Comparison of ENCODE assay signal across 9 cellular contexts in genomic region chr17:19304209-19304608, GRCh38.
DNase-seq lines count a peak whose midpoint lies in the region; ATAC-seq lines count a peak whose summit lies in the region.
"Had no signal": no experiment of that assay in that cellular context is flagged by ENCODE, and none has a peak within 500 bp of the region (broad histone marks: within the 10 kb centered on the region; RNA-seq: fewer than 3 reads in every experiment).

No MANE protein-coding gene starts in this region.

- H3K4me3 ChIP-seq in BLaER1: no peak overlapping the region

- peaks cover 69% of the 10 kb centered on the region for H3K27me3 Mint-ChIP-seq in dendritic cell treated with granulocyte-macrophage colony-stimulating factor and Interleukin-4, amounts not matched to agents 40 ng/mL and 50 ng/mL, for 4 days

- H3K27me3 ChIP-seq in BLaER1: peaks cover 35% of the 10 kb centered on the region

- H3K4me1 Mint-ChIP-seq in dendritic cell treated with granulocyte-macrophage colony-stimulating factor and Interleukin-4, amounts not matched to agents 40 ng/mL and 50 ng/mL, for 4 days (ENCODE audit: low read depth): peaks cover 65% of the 10 kb centered on the region

- peak overlapping the region; percentile 91 for H3K4me2 ChIP-seq in BLaER1

- H3K4me3 Mint-ChIP-seq in dendritic cell treated with granulocyte-macrophage colony-stimulating factor and Interleukin-4, amounts not matched to agents 40 ng/mL and 50 ng/mL, for 4 days: peak overlapping the region; percentile 30
- H3K4me3 Mint-ChIP-seq: CD4-positive, alpha-beta memory T cell had no signal

- H3K9ac ChIP-seq in BLaER1: no peak overlapping the region

- no peaks in the 10 kb centered on the region for H3K36me3 ChIP-seq in BLaER1

- H3K27ac ChIP-seq in BLaER1: no peak overlapping the region

- peak; percentile 45 for DNase-seq in NAMALWA (ENCODE audit: low spot score)
- peak; percentile 85 for DNase-seq in medulla oblongata (ENCODE audit: extremely low spot score)
- DNase-seq in HUDEP-2 (lab: John Stamatoyannopoulos, UW; ENCODE audit: unreplicated experiment in 76 of 76): no peak
- DNase-seq in globus pallidus (ENCODE audit: low spot score): no peak
- DNase-seq: CD4-positive, alpha-beta memory T cell had no signal

- peaks cover 80% of the 10 kb centered on the region for H3K4me1 ChIP-seq in BLaER1

- intact Hi-C loops in dendritic cell treated with granulocyte-macrophage colony-stimulating factor and Interleukin-4, amounts not matched to agents 40 ng/mL and 50 ng/mL, for 4 days (cut with micrococcal nuclease): no loop called here

- peak overlapping the region; percentile 83 for H3K27ac Mint-ChIP-seq in dendritic cell treated with granulocyte-macrophage colony-stimulating factor and Interleukin-4, amounts not matched to agents 40 ng/mL and 50 ng/mL, for 4 days
- H3K27ac Mint-ChIP-seq: CD4-positive, alpha-beta memory T cell had no signal

- no peak for ATAC-seq in GM19328 (IDR thresholded peaks at IDR 0.05; ENCODE audit: unreplicated experiment)
- ATAC-seq in GM19467 (IDR thresholded peaks at IDR 0.05; ENCODE audit: unreplicated experiment): no peak

- H3K36me3 Mint-ChIP-seq in dendritic cell treated with granulocyte-macrophage colony-stimulating factor and Interleukin-4, amounts not matched to agents 40 ng/mL and 50 ng/mL, for 4 days (ENCODE audit: low read depth): peaks cover 7% of the 10 kb centered on the region

- peaks cover 46% of the 10 kb centered on the region for H4K20me1 ChIP-seq in BLaER1

- no peaks in the 10 kb centered on the region for H3K9me3 ChIP-seq in BLaER1

- no peaks in the 10 kb centered on the region for H3K9me3 Mint-ChIP-seq in dendritic cell treated with granulocyte-macrophage colony-stimulating factor and Interleukin-4, amounts not matched to agents 40 ng/mL and 50 ng/mL, for 4 days

Comparison
In these comparisons a context has a peak if more than half of its experiments do, and no peak if none do; other contexts are left out.
1. DNase-seq: peak in NAMALWA (single experiment) and medulla oblongata (single experiment); none in HUDEP-2 (0 of 76) and globus pallidus (single experiment).